8 cellular contexts compared by ENCODE assay signal in genomic region chr22:29270475-29271271, GRCh38. TPM values are rescaled to one million over a fixed set of nuclear protein-coding genes. Genes with fewer than 3 reads are reported as not detected.
DNase-seq lines count a peak whose midpoint lies in the region; ATAC-seq, FAIRE-seq and TF ChIP-seq lines count a peak whose summit lies in the region.

No MANE protein-coding gene starts in this region.

- H3K27ac ChIP-seq in ACC112 (ENCODE audit: low read depth, low read length) (peak overlapping the region; percentile 95), HUES6 (ENCODE audit: low read depth, low read length) (no peak overlapping the region), HepG2 (ENCODE audit: extremely low read length, insufficient read depth, low read length) (peak overlapping the region; percentile 98), upper lobe of right lung (no peak overlapping the region)

- POLR2A ChIA-PET in HepG2 (lab: Yijun Ruan, JAX): interaction anchor here (1.2 to 2.0 kb wide), 4 partner anchors 9 to 36 kb away, joined by 3 to 7 read pairs (median 4); partner anchors contain the start of gene GAS2L1

- intact Hi-C loops in HepG2 (cut with micrococcal nuclease; ENCODE audit: unreplicated experiment) (no loop called here), upper lobe of right lung (cut with DNase I) (no loop called here)

- ATAC-seq in HepG2: no peak
- ATAC-seq in upper lobe of right lung: no peak
- no peak for ATAC-seq in GM19023 (IDR thresholded peaks at IDR 0.05; ENCODE audit: unreplicated experiment)
- ATAC-seq in HG03571 (IDR thresholded peaks at IDR 0.05; ENCODE audit: unreplicated experiment): no peak

- CTCF ChIA-PET in HepG2 (lab: Yijun Ruan, JAX; ENCODE audit: low intra/inter-chr PET ratio, low total read pairs): no interaction called here

- peaks cover 38% of the 10 kb centered on the region for H3K4me1 ChIP-seq in ACC112 (ENCODE audit: control insufficient read depth, insufficient read depth, low read length, unreplicated experiment)
- peaks cover 28% of the 10 kb centered on the region for H3K4me1 ChIP-seq in HUES6 (ENCODE audit: control insufficient read depth, insufficient read depth, low read length)
- peaks cover 75% of the 10 kb centered on the region for H3K4me1 ChIP-seq in HepG2 (ENCODE audit: insufficient read depth, low read length)
- peaks cover 70% of the 10 kb centered on the region for H3K4me1 ChIP-seq in upper lobe of right lung

- in situ Hi-C loops in HepG2 (cut with HindIII; ENCODE audit: extremely low pct_ligation_motif_present, low pct_unique_long_range_greater_than_20kb): no loop called here

- peak overlapping the region; percentile 90 for H3K4me2 ChIP-seq in HepG2 (ENCODE audit: low read depth, low read length)

- FAIRE-seq in HepG2 (lab: Jason Lieb, UNC): peak; percentile 26

- H3K9ac ChIP-seq in HUES6 (ENCODE audit: low read length) (peak overlapping the region; percentile 99), HepG2 (ENCODE audit: insufficient read depth, low read depth, low read length) (peak overlapping the region; percentile 100)

- H3K27me3 ChIP-seq in ACC112 (ENCODE audit: insufficient read depth, low read length) (no peaks in the 10 kb centered on the region), HUES6 (ENCODE audit: control insufficient read depth, insufficient read depth, low read length) (no peaks in the 10 kb centered on the region), HepG2 (ENCODE audit: control insufficient read depth in 1 of 2, insufficient read depth in 2 of 2, low read length in 2 of 2) (no peaks in the 10 kb centered on the region; a peak in 1 of 5 replicates), upper lobe of right lung (no peaks in the 10 kb centered on the region)

- TF ChIP-seq POLR2A in HepG2 (IDR thresholded peaks at IDR 0.05; ENCODE audit: insufficient read depth in 1 of 2, low read depth in 2 of 2, low read length in 2 of 2): peak in 1 of 2 experiments; percentile 3; a peak in 1 of 4 replicates

- H3K36me3 ChIP-seq in ACC112 (ENCODE audit: insufficient read depth, low read length) (peaks cover 25% of the 10 kb centered on the region), HUES6 (ENCODE audit: control insufficient read depth, insufficient read depth, low read length) (peaks cover 78% of the 10 kb centered on the region), HepG2 (replicated peaks in 1 of 2; ENCODE audit: control insufficient read depth in 1 of 2, insufficient read depth in 2 of 2, low read length in 2 of 2) (peaks cover 9 to 36% of the 10 kb centered on the region in 2 experiments), upper lobe of right lung (peaks cover 36% of the 10 kb centered on the region)

- H2AFZ ChIP-seq in ACC112 (ENCODE audit: low read length, unreplicated experiment) (no peak overlapping the region), HepG2 (ENCODE audit: low read length) (no peak overlapping the region)

- H3K4me3 ChIP-seq in ACC112 (ENCODE audit: low read depth, low read length) (peak overlapping the region; percentile 88), HUES6 (ENCODE audit: low read depth, low read length) (peak overlapping the region; percentile 81), HepG2 (replicated peaks in 1 of 3; ENCODE audit: insufficient read depth in 1 of 3, low read depth in 2 of 3, low read length in 3 of 3) (peak overlapping the region; percentile 75 to 96 (median 93)), upper lobe of right lung (peak overlapping the region; percentile 95)

- H3K79me2 ChIP-seq in ACC112 (ENCODE audit: control insufficient read depth, insufficient read depth, low read length, unreplicated experiment): peaks cover 88% of the 10 kb centered on the region
- peaks cover 96% of the 10 kb centered on the region for H3K79me2 ChIP-seq in HepG2 (ENCODE audit: insufficient read depth, low read length)

- BruUV-seq in HepG2 (replicated peaks; lab: Mats Ljungman, UMichigan): no TSS peak

- H3K9me3 ChIP-seq in HUES6 (ENCODE audit: control insufficient read depth, insufficient read depth, low read depth, low read length) (no peaks in the 10 kb centered on the region), HepG2 (ENCODE audit: low read length) (no peaks in the 10 kb centered on the region), upper lobe of right lung (no peaks in the 10 kb centered on the region)

- TF ChIP-seq CTCF in HepG2 (CRISPR knock-in tag; IDR thresholded peaks at IDR 0.05): no peak
- no peak for TF ChIP-seq CTCF in upper lobe of right lung (IDR thresholded peaks at IDR 0.05)

- peaks cover 63% of the 10 kb centered on the region for H4K20me1 ChIP-seq in HepG2 (ENCODE audit: insufficient read depth, low read length)

- DNase-seq in amniotic epithelial cell (ENCODE audit: low read depth) (peak; percentile 91), HepG2 (ENCODE audit: low spot score) (peak; percentile 69), upper lobe of right lung (no peak), T-helper 9 cell (no peak)

- TF ChIP-seq RAD21 in HepG2 (CRISPR knock-in tag; IDR thresholded peaks at IDR 0.05): no peak

- TF ChIP-seq EP300 in HepG2 (IDR thresholded peaks at IDR 0.05; ENCODE audit: low read depth in 2 of 2, low read length in 2 of 2): no peak
- no peak for TF ChIP-seq EP300 in HepG2 (CRISPR knock-in tag; IDR thresholded peaks at IDR 0.05; ENCODE audit: borderline replicate concordance)

- 29% methylated on average over 9 of the region's 9 CpGs for WGBS in HepG2 (ENCODE audit: low lambda C conversion rate)

RNA-seq across cellular contexts. Expression of gene EWSR1, which starts 2.6 kb away (rescaled TPM):
- 167 and 211 TPM in 2 replicates for total RNA-seq in HepG2 (2016; rRNA removed; fragmentation: Illumina TruSeq; extraction: Trizol)
- total RNA-seq in HepG2 (2016; cell fraction: cytosol; rRNA removed; fragmentation: Illumina TruSeq; extraction: Trizol; ENCODE audit: low read depth): 28.9 and 32.2 TPM in 2 replicates
- 146 and 211 TPM in 2 replicates for total RNA-seq in HepG2 (2016; cell fraction: insoluble cytoplasmic fraction; rRNA removed; fragmentation: Illumina TruSeq; extraction: Trizol)
- total RNA-seq in HepG2 (2016; cell fraction: membrane; rRNA removed; fragmentation: Illumina TruSeq; extraction: Trizol): 47.2 and 49.1 TPM in 2 replicates
- 216 and 251 TPM in 2 replicates for total RNA-seq in HepG2 (2016; cell fraction: nucleus; rRNA removed; fragmentation: Illumina TruSeq; extraction: Trizol)
- polyA plus RNA-seq in HepG2 (2011; rRNA removed): 326 and 401 TPM in 2 replicates
- polyA plus RNA-seq in HepG2 (2011; cell fraction: cytosol; rRNA removed): 202 and 208 TPM in 2 replicates
- polyA plus RNA-seq in HepG2 (2011; cell fraction: nucleus; rRNA removed): 687 and 755 TPM in 2 replicates
- polyA plus RNA-seq in HepG2 (2012): 138 and 189 TPM in 2 replicates
- 22.8 and 25.5 TPM in 2 replicates for polyA plus RNA-seq in HepG2 (2016; cell fraction: cytosol; fragmentation: Illumina TruSeq; extraction: Trizol; ENCODE audit: low read depth)
- polyA plus RNA-seq in HepG2 (2016; cell fraction: insoluble cytoplasmic fraction; fragmentation: Illumina TruSeq; extraction: Trizol; ENCODE audit: low read depth): 183 and 203 TPM in 2 replicates
- polyA plus RNA-seq in HepG2 (2016; cell fraction: membrane; fragmentation: Illumina TruSeq; extraction: Trizol; ENCODE audit: low read depth): 29.2 and 38.3 TPM in 2 replicates
- polyA plus RNA-seq in HepG2 (2016; cell fraction: nucleus; fragmentation: Illumina TruSeq; extraction: Trizol; ENCODE audit: insufficient read depth, low read depth): 477 and 502 TPM in 2 replicates
- 381 and 574 TPM in 2 replicates for polyA minus RNA-seq in HepG2 (2011; rRNA and poly(A)+ RNA removed; ENCODE audit: low replicate concordance)
- 103 and 111 TPM in 2 replicates for polyA minus RNA-seq in HepG2 (2011; cell fraction: cytosol; rRNA and poly(A)+ RNA removed)
- polyA minus RNA-seq in HepG2 (2011; cell fraction: nucleus; rRNA and poly(A)+ RNA removed): 302 and 303 TPM in 2 replicates
- total RNA-seq in upper lobe of right lung: 149 TPM

RNA-seq across cellular contexts. Expression of gene RHBDD3, which starts 2.9 kb away (rescaled TPM):
- total RNA-seq in HepG2 (2016; rRNA removed; fragmentation: Illumina TruSeq; extraction: Trizol) (12.6 and 26.7 TPM in 2 replicates), upper lobe of right lung (19.0 TPM)
- total RNA-seq in HepG2 (2016; cell fraction: cytosol; rRNA removed; fragmentation: Illumina TruSeq; extraction: Trizol; ENCODE audit: low read depth): 8.3 and 9.2 TPM in 2 replicates
- total RNA-seq in HepG2 (2016; cell fraction: insoluble cytoplasmic fraction; rRNA removed; fragmentation: Illumina TruSeq; extraction: Trizol): 12.3 and 26.7 TPM in 2 replicates
- total RNA-seq in HepG2 (2016; cell fraction: membrane; rRNA removed; fragmentation: Illumina TruSeq; extraction: Trizol): 16.9 and 21.6 TPM in 2 replicates
- total RNA-seq in HepG2 (2016; cell fraction: nucleus; rRNA removed; fragmentation: Illumina TruSeq; extraction: Trizol): 24.7 and 26.9 TPM in 2 replicates
- 12.1 and 21.0 TPM in 2 replicates for polyA plus RNA-seq in HepG2 (2011; rRNA removed)
- polyA plus RNA-seq in HepG2 (2011; cell fraction: cytosol; rRNA removed): 10.6 and 17.9 TPM in 2 replicates
- 38.6 and 38.8 TPM in 2 replicates for polyA plus RNA-seq in HepG2 (2011; cell fraction: nucleus; rRNA removed)
- polyA plus RNA-seq in HepG2 (2012): 8.5 and 12.8 TPM in 2 replicates
- polyA plus RNA-seq in HepG2 (2016; cell fraction: cytosol; fragmentation: Illumina TruSeq; extraction: Trizol; ENCODE audit: low read depth): 6.5 and 10.4 TPM in 2 replicates
- 10.8 and 11.3 TPM in 2 replicates for polyA plus RNA-seq in HepG2 (2016; cell fraction: insoluble cytoplasmic fraction; fragmentation: Illumina TruSeq; extraction: Trizol; ENCODE audit: low read depth)
- polyA plus RNA-seq in HepG2 (2016; cell fraction: membrane; fragmentation: Illumina TruSeq; extraction: Trizol; ENCODE audit: low read depth): 11.9 and 12.6 TPM in 2 replicates
- polyA plus RNA-seq in HepG2 (2016; cell fraction: nucleus; fragmentation: Illumina TruSeq; extraction: Trizol; ENCODE audit: insufficient read depth, low read depth): 59.8 and 60.3 TPM in 2 replicates
- polyA minus RNA-seq in HepG2 (2011; rRNA and poly(A)+ RNA removed; ENCODE audit: low replicate concordance): 9.9 and 18.2 TPM in 2 replicates
- polyA minus RNA-seq in HepG2 (2011; cell fraction: cytosol; rRNA and poly(A)+ RNA removed): 5.7 and 7.1 TPM in 2 replicates
- polyA minus RNA-seq in HepG2 (2011; cell fraction: nucleus; rRNA and poly(A)+ RNA removed): 7.7 and 9.3 TPM in 2 replicates

RNA-seq across cellular contexts. Expression of gene GAS2L1, which starts 35.8 kb away (rescaled TPM):
- total RNA-seq in HepG2 (2016; rRNA removed; fragmentation: Illumina TruSeq; extraction: Trizol) (2.6 and 3.3 TPM in 2 replicates), upper lobe of right lung (27.2 TPM)
- total RNA-seq in HepG2 (2016; cell fraction: cytosol; rRNA removed; fragmentation: Illumina TruSeq; extraction: Trizol; ENCODE audit: low read depth): 3.1 TPM in 2 replicates
- 1.9 and 3.4 TPM in 2 replicates for total RNA-seq in HepG2 (2016; cell fraction: insoluble cytoplasmic fraction; rRNA removed; fragmentation: Illumina TruSeq; extraction: Trizol)
- total RNA-seq in HepG2 (2016; cell fraction: membrane; rRNA removed; fragmentation: Illumina TruSeq; extraction: Trizol): 6.6 and 6.7 TPM in 2 replicates
- 2.1 and 2.7 TPM in 2 replicates for total RNA-seq in HepG2 (2016; cell fraction: nucleus; rRNA removed; fragmentation: Illumina TruSeq; extraction: Trizol)
- polyA plus RNA-seq in HepG2 (2011; rRNA removed): 1.8 and 2.2 TPM in 2 replicates
- polyA plus RNA-seq in HepG2 (2011; cell fraction: cytosol; rRNA removed): 1.8 and 3.2 TPM in 2 replicates
- polyA plus RNA-seq in HepG2 (2011; cell fraction: nucleus; rRNA removed): 6.0 and 8.0 TPM in 2 replicates
- polyA plus RNA-seq in HepG2 (2012): 0.98 and 1.3 TPM in 2 replicates
- polyA plus RNA-seq in HepG2 (2016; cell fraction: cytosol; fragmentation: Illumina TruSeq; extraction: Trizol; ENCODE audit: low read depth): 4.1 and 4.7 TPM in 2 replicates
- 3.4 and 4.4 TPM in 2 replicates for polyA plus RNA-seq in HepG2 (2016; cell fraction: insoluble cytoplasmic fraction; fragmentation: Illumina TruSeq; extraction: Trizol; ENCODE audit: low read depth)
- polyA plus RNA-seq in HepG2 (2016; cell fraction: membrane; fragmentation: Illumina TruSeq; extraction: Trizol; ENCODE audit: low read depth): 7.9 and 8.8 TPM in 2 replicates
- polyA plus RNA-seq in HepG2 (2016; cell fraction: nucleus; fragmentation: Illumina TruSeq; extraction: Trizol; ENCODE audit: insufficient read depth, low read depth): 5.9 and 7.0 TPM in 2 replicates
- 2.7 and 10.4 TPM in 2 replicates for polyA minus RNA-seq in HepG2 (2011; rRNA and poly(A)+ RNA removed; ENCODE audit: low replicate concordance)
- 1.5 and 1.6 TPM in 2 replicates for polyA minus RNA-seq in HepG2 (2011; cell fraction: cytosol; rRNA and poly(A)+ RNA removed)
- 1.9 and 3.5 TPM in 2 replicates for polyA minus RNA-seq in HepG2 (2011; cell fraction: nucleus; rRNA and poly(A)+ RNA removed)

RNA-seq across cellular contexts. Expression of gene RASL10A, which starts 44.8 kb away (rescaled TPM):
- total RNA-seq in HepG2 (2016; rRNA removed; fragmentation: Illumina TruSeq; extraction: Trizol): 0.22 TPM in 1 of 2 replicates, not detected in the other
- not detected in 2 replicates for total RNA-seq in HepG2 (2016; cell fraction: cytosol; rRNA removed; fragmentation: Illumina TruSeq; extraction: Trizol; ENCODE audit: low read depth)
- not detected in 2 replicates for total RNA-seq in HepG2 (2016; cell fraction: insoluble cytoplasmic fraction; rRNA removed; fragmentation: Illumina TruSeq; extraction: Trizol)
- not detected in 2 replicates for total RNA-seq in HepG2 (2016; cell fraction: membrane; rRNA removed; fragmentation: Illumina TruSeq; extraction: Trizol)
- not detected in 2 replicates for total RNA-seq in HepG2 (2016; cell fraction: nucleus; rRNA removed; fragmentation: Illumina TruSeq; extraction: Trizol)
- 0.05 and 0.08 TPM in 2 replicates for polyA plus RNA-seq in HepG2 (2011; rRNA removed)
- 0.08 and 0.17 TPM in 2 replicates for polyA plus RNA-seq in HepG2 (2011; cell fraction: cytosol; rRNA removed)
- 0.40 and 1.6 TPM in 2 replicates for polyA plus RNA-seq in HepG2 (2011; cell fraction: nucleus; rRNA removed)
- not detected in 2 replicates for polyA plus RNA-seq in HepG2 (2012)
- not detected in 2 replicates for polyA plus RNA-seq in HepG2 (2016; cell fraction: cytosol; fragmentation: Illumina TruSeq; extraction: Trizol; ENCODE audit: low read depth)
- polyA plus RNA-seq in HepG2 (2016; cell fraction: insoluble cytoplasmic fraction; fragmentation: Illumina TruSeq; extraction: Trizol; ENCODE audit: low read depth): not detected in 2 replicates
- not detected in 2 replicates for polyA plus RNA-seq in HepG2 (2016; cell fraction: membrane; fragmentation: Illumina TruSeq; extraction: Trizol; ENCODE audit: low read depth)
- 1.5 TPM in 1 of 2 replicates, not detected in the other for polyA plus RNA-seq in HepG2 (2016; cell fraction: nucleus; fragmentation: Illumina TruSeq; extraction: Trizol; ENCODE audit: insufficient read depth, low read depth)
- polyA minus RNA-seq in HepG2 (2011; rRNA and poly(A)+ RNA removed; ENCODE audit: low replicate concordance): 0.09 TPM in 1 of 2 replicates, not detected in the other
- not detected in 2 replicates for polyA minus RNA-seq in HepG2 (2011; cell fraction: cytosol; rRNA and poly(A)+ RNA removed)
- polyA minus RNA-seq in HepG2 (2011; cell fraction: nucleus; rRNA and poly(A)+ RNA removed): not detected in 2 replicates
- total RNA-seq in upper lobe of right lung: 0.72 TPM

Comparison
In these comparisons a context has a peak if more than half of its experiments do, and no peak if none do; other contexts are left out.
1. H3K27ac ChIP-seq: peak in ACC112 (single experiment) and HepG2 (single experiment); none in HUES6 (single experiment) and upper lobe of right lung (single experiment).
2. DNase-seq: peak in amniotic epithelial cell (single experiment) and HepG2 (single experiment); none in upper lobe of right lung (single experiment) and T-helper 9 cell (single experiment).
3. Peak in every context shown above with its lines, with median percentiles within 50 percentile points of each other: H3K4me3 ChIP-seq.